24 cellular contexts compared by ENCODE assay signal in the genomic region with DNA sequence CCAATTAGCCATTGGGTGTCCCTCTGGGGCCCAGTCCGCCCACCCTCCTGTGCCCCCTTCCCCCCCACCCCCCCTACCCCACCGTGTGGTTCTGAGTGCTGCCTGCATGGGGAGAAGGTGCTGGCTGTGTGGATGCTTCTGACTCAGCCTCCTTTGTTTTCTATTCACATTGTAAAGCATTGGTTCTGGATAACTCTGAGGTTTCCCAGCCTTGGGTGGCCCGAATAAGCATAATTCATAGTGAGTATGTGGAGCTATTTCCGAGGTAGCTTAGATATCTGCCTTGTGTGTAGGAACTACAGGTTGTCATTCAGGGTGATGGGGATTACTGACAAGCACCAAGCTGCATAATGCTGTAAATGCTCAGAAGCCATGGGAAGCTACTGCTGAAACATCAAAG.
"Had no signal": no experiment of that assay in that cellular context is flagged by ENCODE, and none has a peak within 500 bp of the region (broad histone marks: within the 10 kb centered on the region; RNA-seq: fewer than 3 reads in every experiment).

No MANE protein-coding gene starts in this region.

- H3K4me3 ChIP-seq: left ventricle myocardium inferior, ovary, right atrium auricular region, right lobe of liver, smooth muscle cell, tibial nerve, uterus had no signal

- H3K4me3 Mint-ChIP-seq: mesothelial cell of epicardium; natural killer cell; nephron progenitor cell; stimulated activated memory B cell treated with anti-CD40 and anti-IgM and Interleukin-4, amounts not matched to agents 10 μg/mL and 1 μg/mL and 100 μg/mL, for 72 hours; stimulated activated naive CD8-positive, alpha-beta T cell treated with anti-CD3 and anti-CD28 coated beads, Interleukin-15, amount 100 ng/mL, for 72 hours; type B pancreatic cell had no signal

- H3K27ac ChIP-seq: left ventricle myocardium inferior, ovary, right atrium auricular region, right lobe of liver, tibial nerve, uterus had no signal

- H3K4me1 Mint-ChIP-seq: mesothelial cell of epicardium; naive B cell; natural killer cell; stimulated activated memory B cell treated with anti-CD40 and anti-IgM and Interleukin-4, amounts not matched to agents 10 μg/mL and 1 μg/mL and 100 μg/mL, for 72 hours; stimulated activated naive CD8-positive, alpha-beta T cell treated with anti-CD3 and anti-CD28 coated beads, Interleukin-15, amount 100 ng/mL, for 72 hours had no signal

- H3K27me3 ChIP-seq: ovary, right atrium auricular region, right lobe of liver, tibial nerve, uterus had no signal

- ATAC-seq: natural killer cell; right lobe of liver; stimulated activated memory B cell treated with anti-CD40 and anti-IgM and Interleukin-4, amounts not matched to agents 10 μg/mL and 1 μg/mL and 100 μg/mL, for 72 hours; stimulated activated naive CD8-positive, alpha-beta T cell treated with anti-CD3 and anti-CD28 coated beads, Interleukin-15, amount 100 ng/mL, for 72 hours had no signal

- H3K4me1 ChIP-seq: left ventricle myocardium inferior, right atrium auricular region, right lobe of liver, tibial nerve, uterus had no signal

- H3K27ac Mint-ChIP-seq: mesothelial cell of epicardium; natural killer cell; progenitor cell of endocrine pancreas; stimulated activated memory B cell treated with anti-CD40 and anti-IgM and Interleukin-4, amounts not matched to agents 10 μg/mL and 1 μg/mL and 100 μg/mL, for 72 hours; type B pancreatic cell had no signal

- H3K36me3 ChIP-seq: left ventricle myocardium inferior, ovary, right atrium auricular region, right lobe of liver, tibial nerve, uterus had no signal

- H3K27me3 Mint-ChIP-seq: stimulated activated memory B cell treated with anti-CD40 and anti-IgM and Interleukin-4, amounts not matched to agents 10 μg/mL and 1 μg/mL and 100 μg/mL, for 72 hours; stimulated activated naive CD8-positive, alpha-beta T cell treated with anti-CD3 and anti-CD28 coated beads, Interleukin-15, amount 100 ng/mL, for 72 hours had no signal

- H3K9me3 Mint-ChIP-seq: mesothelial cell of epicardium; naive B cell; natural killer cell; stimulated activated memory B cell treated with anti-CD40 and anti-IgM and Interleukin-4, amounts not matched to agents 10 μg/mL and 1 μg/mL and 100 μg/mL, for 72 hours; stimulated activated naive CD8-positive, alpha-beta T cell treated with anti-CD3 and anti-CD28 coated beads, Interleukin-15, amount 100 ng/mL, for 72 hours; type B pancreatic cell had no signal

- H3K36me3 Mint-ChIP-seq: mesothelial cell of epicardium; naive B cell; natural killer cell; stimulated activated memory B cell treated with anti-CD40 and anti-IgM and Interleukin-4, amounts not matched to agents 10 μg/mL and 1 μg/mL and 100 μg/mL, for 72 hours; type B pancreatic cell had no signal

- DNase-seq: hippocampal formation; islet precursor cell; left ventricle myocardium inferior; mesenchymal stem cell; naive B cell; natural killer cell; nephron progenitor cell; ovary; right lobe of liver; stimulated activated CD4-positive, alpha-beta T cell treated with anti-CD3 and anti-CD28 coated beads, Interleukin-1b, Interleukin-23, amount 100 ng/mL, for 48 hours; stimulated activated CD4-positive, alpha-beta T cell treated with anti-CD3 and anti-CD28 coated beads, Interleukin-2, amount 100 ng/mL, for 48 hours; stimulated activated CD4-positive, alpha-beta T cell treated with anti-CD3 and anti-CD28 coated beads, Interleukin-4, amount 100 ng/mL, for 4 hours; stimulated activated CD8-positive, alpha-beta memory T cell treated with anti-CD3 and anti-CD28 coated beads, Interleukin-4, amount 100 ng/mL, for 48 hours; stimulated activated naive CD4-positive, alpha-beta T cell treated with Interleukin-2 at 50 U/mL for 16 hours; stimulated activated naive CD8-positive, alpha-beta T cell treated with anti-CD3 and anti-CD28 coated beads, Interleukin-15, amount 100 ng/mL, for 72 hours; substantia nigra; uterus had no signal

- H3K4me2 ChIP-seq: smooth muscle cell had no signal

- H3K9me3 ChIP-seq: left ventricle myocardium inferior, ovary, right atrium auricular region, right lobe of liver, tibial nerve, uterus had no signal
